ENCODE assay signal across 21 cellular contexts in genomic region chr10:14068851-14069250, GRCh38.
A peak's percentile ranks its signal among the peaks of the same experiment; 100 is the strongest.
DNase-seq lines count a peak whose midpoint lies in the region; ATAC-seq and TF ChIP-seq lines count a peak whose summit lies in the region.
"Had no signal": no experiment of that assay in that cellular context is flagged by ENCODE, and none has a peak within 500 bp of the region (broad histone marks: within the 10 kb centered on the region; RNA-seq: fewer than 3 reads in every experiment).

No MANE protein-coding gene starts in this region.

- H2BK15ac ChIP-seq in IMR-90 (ENCODE audit: low read depth, low read length), result peak overlapping the region; percentile 37; the same call in 1 of the 3 replicates

- no peak overlapping the region for H2AFZ ChIP-seq in IMR-90 (replicated peaks; ENCODE audit: low read length, poor library complexity)

- no peaks in the 10 kb centered on the region for H3K9me3 ChIP-seq in IMR-90 (ENCODE audit: control insufficient read depth, insufficient read depth, low read length)
- H3K9me3 ChIP-seq: BE2C, Caco-2 had no signal

- H3K79me1 ChIP-seq in IMR-90 (ENCODE audit: low read depth in 1 of 2, low read length in 2 of 2), result no peaks in the 10 kb centered on the region

- no peak overlapping the region for H2AK9ac ChIP-seq in IMR-90 (replicated peaks; ENCODE audit: low read depth, low read length, poor library complexity)

- TF ChIP-seq RAD21 in IMR-90 (IDR thresholded peaks at IDR 0.05; ENCODE audit: low read length), result no peak

- no peak overlapping the region for H3K56ac ChIP-seq in IMR-90 (ENCODE audit: extremely low read depth, insufficient read depth, low read length)

- H4K20me1 ChIP-seq in IMR-90 (ENCODE audit: insufficient read depth, low read length), result no peaks in the 10 kb centered on the region
- H4K20me1 ChIP-seq: BLaER1 had no signal

- CTCF ChIA-PET in IMR-90 (lab: Yijun Ruan, JAX), result no interaction called here

- no peak overlapping the region for H4K5ac ChIP-seq in IMR-90 (ENCODE audit: low read depth, low read length)

- no peak for TF ChIP-seq CTCF in IMR-90 (conservative IDR thresholded peaks at IDR 0.05; ENCODE audit: low read depth, low read length)

- H3K4me2 ChIP-seq in IMR-90 (ENCODE audit: low read depth, low read length), result no peak overlapping the region
- H3K4me2 ChIP-seq: BLaER1 had no signal

- no peak for ATAC-seq in IMR-90 (ENCODE audit: low read depth)
- ATAC-seq: GM12878 had no signal

- no peak overlapping the region for H2BK120ac ChIP-seq in IMR-90 (ENCODE audit: low read depth, low read length)

- no peak overlapping the region for H2BK5ac ChIP-seq in IMR-90 (ENCODE audit: low read depth, low read length, poor library complexity, severe bottlenecking)

- no peak overlapping the region for H4K8ac ChIP-seq in IMR-90 (ENCODE audit: low read depth in 2 of 2, low read length in 2 of 2)

- WGBS in IMR-90 (ENCODE audit: extremely low coverage in 2 of 2, insufficient read length in 1 of 2), 2 experiments, result 100% methylated on average over 1 of the region's 2 CpGs; no CpG with 5 or more reads in 1 of the 2 experiments

- dilution Hi-C loops in IMR-90 (cut with HindIII; ENCODE audit: low sequenced_read_pairs, unreplicated experiment), result no loop called here

- in situ Hi-C loops in IMR-90 (cut with MboI; ENCODE audit: low sequenced_read_pairs) (no loop called here), SK-MEL-5 (cut with HindIII; ENCODE audit: low pct_unique_long_range_greater_than_20kb, low sequenced_read_pairs) (no loop called here)

- no peak overlapping the region for H3K14ac ChIP-seq in IMR-90 (replicated peaks; ENCODE audit: low read depth, low read length)

- DNase-seq in IMR-90 (no peak), SK-MEL-5 (ENCODE audit: low read depth, low spot score) (peak; percentile 79), foreskin melanocyte (peak; percentile 73), NCI-H1436 (lab: John Stamatoyannopoulos, UW) (no peak), DMS53 (lab: John Stamatoyannopoulos, UW) (no peak), H7 (no peak)
- DNase-seq: 8988T; ACHN; BE2C; C1 segment of cervical spinal cord; Caco-2; Calu3; CD4-positive, alpha-beta memory T cell; CD4-positive, CD25-positive, alpha-beta regulatory T cell; CD8-positive, alpha-beta memory T cell; DMS79; DND-41; EL; GDM1 had no signal

- peaks cover 8% of the 10 kb centered on the region; the same call in 1 of the 2 replicates for H3K9me1 ChIP-seq in IMR-90 (ENCODE audit: insufficient read depth, low read length)

- H2AK5ac ChIP-seq in IMR-90 (ENCODE audit: low read depth, low read length), result no peak overlapping the region

- H3K23ac ChIP-seq in IMR-90 (ENCODE audit: low read depth, low read length), result no peak overlapping the region

- H3K4me1 ChIP-seq in IMR-90 (ENCODE audit: control insufficient read depth, insufficient read depth, low read length), result peaks cover 4% of the 10 kb centered on the region; the same call in 1 of the 2 replicates
- H3K4me1 ChIP-seq: BE2C, BLaER1 had no signal

- H3K4me3 ChIP-seq in IMR-90 (ENCODE audit: insufficient read depth, low read depth, low read length), result no peak overlapping the region
- H3K4me3 ChIP-seq in H7 (ENCODE audit: insufficient read depth, low read depth, low read length), result no peak overlapping the region
- H3K4me3 ChIP-seq: BLaER1, GM12878 had no signal

- TF ChIP-seq POLR2A in IMR-90 (IDR thresholded peaks at IDR 0.05; ENCODE audit: low read depth, low read length), result no peak

- no TSS peak for BruUV-seq in IMR-90 (replicated peaks; lab: Mats Ljungman, UMichigan)

- no peak overlapping the region for H4K91ac ChIP-seq in IMR-90 (ENCODE audit: insufficient read depth, low read depth, low read length)

- POLR2A ChIA-PET in IMR-90 (lab: Charles Lee; ENCODE audit: unreplicated experiment), result no interaction called here

- intact Hi-C loops in IMR-90 (cut with micrococcal nuclease), result no loop called here

- H3K27me3 ChIP-seq in IMR-90 (ENCODE audit: control insufficient read depth, insufficient read depth, low read length), result no peaks in the 10 kb centered on the region
- H3K27me3 ChIP-seq in H7 (ENCODE audit: control insufficient read depth, insufficient read depth, low read length), result no peaks in the 10 kb centered on the region
- H3K27me3 ChIP-seq: BE2C, BLaER1 had no signal

- H2BK20ac ChIP-seq in IMR-90 (ENCODE audit: low read depth, low read length), result no peak overlapping the region

- no peak overlapping the region for H3K27ac ChIP-seq in IMR-90 (ENCODE audit: insufficient read depth, low read length)
- H3K27ac ChIP-seq: BLaER1 had no signal

- H3K9ac ChIP-seq in IMR-90 (ENCODE audit: low read depth, low read length), result no peak overlapping the region
- H3K9ac ChIP-seq: BLaER1 had no signal

- H3K36me3 ChIP-seq in IMR-90 (ENCODE audit: control insufficient read depth, insufficient read depth, low read length) (no peaks in the 10 kb centered on the region), H7 (replicated peaks; ENCODE audit: control insufficient read depth, insufficient read depth, low read length) (no peaks in the 10 kb centered on the region)
- H3K36me3 ChIP-seq: BE2C, BLaER1 had no signal

- no peak overlapping the region for H3K4ac ChIP-seq in IMR-90 (ENCODE audit: low read depth, low read length)

- no peak overlapping the region for H3K18ac ChIP-seq in IMR-90 (ENCODE audit: low read depth, low read length)

TF ChIP-seq in IMR-90, 13 proteins besides CTCF, POLR2A, EP300 and RAD21:
- TF ChIP-seq BHLHE40 (IDR thresholded peaks at IDR 0.05; ENCODE audit: low read depth, low read length) (no peak), ELK1 (IDR thresholded peaks at IDR 0.05; ENCODE audit: borderline replicate concordance, low read depth, low read length) (no peak), CHD1 (IDR thresholded peaks at IDR 0.05; ENCODE audit: low read depth, low read length) (no peak)

Comparison
In these comparisons a context has a peak if more than half of its experiments do, and no peak if none do; other contexts are left out.
1. DNase-seq: peak in SK-MEL-5 (single experiment) and foreskin melanocyte (single experiment); none in IMR-90 (single experiment), NCI-H1436 (single experiment), DMS53 (single experiment) and H7 (single experiment).